Comparison of ENCODE assay signal across 14 cellular contexts in genomic region chr15:91801836-91802534, GRCh38.
"Had no signal": no experiment of that assay in that cellular context is flagged by ENCODE, and none has a peak within 500 bp of the region (broad histone marks: within the 10 kb centered on the region; RNA-seq: fewer than 3 reads in every experiment).

No MANE protein-coding gene starts in this region.

- H3K27me3 ChIP-seq: adrenal gland had no signal

- H3K36me3 ChIP-seq: adrenal gland, stomach, thoracic aorta had no signal

- H3K27ac ChIP-seq: adrenal gland, skin epidermis, stomach, thoracic aorta had no signal

- H3K4me1 ChIP-seq: adrenal gland, stomach had no signal

- H3K4me3 ChIP-seq: adrenal gland, skin epidermis, stomach, thoracic aorta had no signal

- DNase-seq: activated CD4-positive, alpha-beta T cell treated with anti-CD3 and anti-CD28 coated beads, Interleukin-2, amount 50 U/mL, for 1 hour; activated naive CD4-positive, alpha-beta T cell treated with anti-CD3 and anti-CD28 coated beads, Interleukin-2, amount 50 U/mL, for 16 hours; activated T-cell treated with anti-CD3 and anti-CD28 coated beads for 4 hours; adrenal gland; cortex of kidney; effector CD8-positive, alpha-beta T cell; hypothalamus; kidney glomerular epithelial cell; stimulated activated CD4-positive, alpha-beta T cell treated with anti-CD3 and anti-CD28 coated beads, Interleukin-4, amount 100 ng/mL, for 4 hours; stomach had no signal

- H3K9me3 ChIP-seq: adrenal gland, stomach, thoracic aorta had no signal

- FAIRE-seq: TTC549, urothelium cell line had no signal
